Comparison of ENCODE assay signal across 19 cellular contexts in the genomic region with DNA sequence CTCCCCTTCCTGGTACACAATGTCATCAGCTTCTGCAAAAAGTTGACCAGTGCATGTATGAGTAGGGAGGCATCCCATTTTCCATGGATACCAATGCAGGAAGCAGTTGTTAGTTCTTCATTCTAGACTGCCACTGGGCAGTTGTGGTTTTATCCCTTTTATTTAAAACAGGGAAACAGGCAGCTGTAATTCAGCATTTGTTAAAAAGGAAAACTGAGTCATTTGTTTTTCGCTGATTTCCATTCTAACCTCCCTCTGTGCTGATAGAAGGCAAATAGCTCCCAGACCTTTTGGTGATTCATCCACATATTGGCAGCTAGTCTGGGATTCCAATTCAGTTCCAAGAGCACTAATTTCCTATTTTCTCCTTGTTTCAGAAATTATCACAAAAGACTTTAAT. TPM values are rescaled to one million over a fixed set of nuclear protein-coding genes. Genes with fewer than 3 reads are reported as not detected.
DNase-seq lines count a peak whose midpoint lies in the region; ATAC-seq, FAIRE-seq and TF ChIP-seq lines count a peak whose summit lies in the region.
"Had no signal": no experiment of that assay in that cellular context is flagged by ENCODE, and none has a peak within 500 bp of the region (broad histone marks: within the 10 kb centered on the region; RNA-seq: fewer than 3 reads in every experiment).

No MANE protein-coding gene starts in this region.

- DNase-seq in AG08395 (ENCODE audit: low spot score) (peak; percentile 68), IMR-90 (peak; percentile 63), dermis blood vessel endothelial cell (peak; percentile 96), lung microvascular endothelial cell (ENCODE audit: low read depth in 2 of 2) (peak; percentile 94 to 99), frontal cortex (ENCODE audit: low spot score in 2 of 2) (no peak), amniotic stem cell (lab: John Stamatoyannopoulos, UW) (no peak)
- no peak for DNase-seq in NK-92 treated with Interleukin-12 subunit alpha and Interleukin-12 subunit beta, amount 100 ng/mL, for 24 hours (lab: John Stamatoyannopoulos, UW)
- DNase-seq: activated CD4-positive, CD25-positive, alpha-beta regulatory T cell; activated naive CD4-positive, alpha-beta T cell treated with Interleukin-2 at 50 U/mL for 16 hours; cerebellar nuclear complex; GOT3; NCI-H1417 treated with DMSO at 0.1 percent for 48 hours; NCI-H446; OCI-M1; small intestine had no signal

- no peaks in the 10 kb centered on the region for H3K9me1 ChIP-seq in IMR-90 (ENCODE audit: insufficient read depth, low read length)

- no peak overlapping the region for H2BK15ac ChIP-seq in IMR-90 (ENCODE audit: low read depth, low read length)

- H3K4me1 ChIP-seq in IMR-90 (ENCODE audit: control insufficient read depth, insufficient read depth, low read length) = peaks cover 4% of the 10 kb centered on the region; the same call in 1 of the 2 replicates

- in situ Hi-C loops in IMR-90 (cut with MboI; ENCODE audit: low sequenced_read_pairs) = no loop called here

- no peaks in the 10 kb centered on the region for H3K79me1 ChIP-seq in IMR-90 (ENCODE audit: low read depth in 1 of 2, low read length in 2 of 2)

- H3K27ac ChIP-seq in IMR-90 (ENCODE audit: insufficient read depth, low read length) = no peak overlapping the region
- H3K27ac ChIP-seq: vagina had no signal

- no peak; the same call in 1 of the 2 replicates for ATAC-seq in IMR-90 (ENCODE audit: low read depth)
- ATAC-seq in HG03139 (IDR thresholded peaks at IDR 0.05; ENCODE audit: unreplicated experiment) = no peak

- H4K5ac ChIP-seq in IMR-90 (ENCODE audit: low read depth, low read length) = no peak overlapping the region

- no peak overlapping the region for H3K14ac ChIP-seq in IMR-90 (replicated peaks; ENCODE audit: low read depth, low read length)

- POLR2A ChIA-PET in IMR-90 (lab: Charles Lee; ENCODE audit: unreplicated experiment) = no interaction called here

- intact Hi-C loops in IMR-90 (cut with micrococcal nuclease) = loop anchor here (5.0 kb wide), 1 partner anchor 35 kb away; no protein-coding TSS in a partner anchor

- H2BK5ac ChIP-seq in IMR-90 (ENCODE audit: low read depth, low read length, poor library complexity, severe bottlenecking) = no peak overlapping the region

- no peak overlapping the region for H2BK20ac ChIP-seq in IMR-90 (ENCODE audit: low read depth, low read length)

- no peak overlapping the region for H2AK9ac ChIP-seq in IMR-90 (replicated peaks; ENCODE audit: low read depth, low read length, poor library complexity)

- no peak overlapping the region for H3K9ac ChIP-seq in IMR-90 (ENCODE audit: low read depth, low read length)

- no peak overlapping the region for H3K4ac ChIP-seq in IMR-90 (ENCODE audit: low read depth, low read length)

- H3K27me3 ChIP-seq in IMR-90 (ENCODE audit: control insufficient read depth, insufficient read depth, low read length) = no peaks in the 10 kb centered on the region; the same call in 1 of the 2 replicates
- H3K27me3 ChIP-seq: vagina had no signal

- H3K4me2 ChIP-seq in IMR-90 (ENCODE audit: low read depth, low read length) = no peak overlapping the region

- no peak overlapping the region for H3K56ac ChIP-seq in IMR-90 (ENCODE audit: extremely low read depth, insufficient read depth, low read length)

- no peak for TF ChIP-seq POLR2A in IMR-90 (IDR thresholded peaks at IDR 0.05; ENCODE audit: low read depth, low read length)

- TF ChIP-seq RAD21 in IMR-90 (IDR thresholded peaks at IDR 0.05; ENCODE audit: low read length) = no peak

- TF ChIP-seq CTCF in IMR-90 (conservative IDR thresholded peaks at IDR 0.05; ENCODE audit: low read depth, low read length) = no peak

- no peak overlapping the region for H3K23ac ChIP-seq in IMR-90 (ENCODE audit: low read depth, low read length)

- no peak for FAIRE-seq in frontal cortex (lab: Jason Lieb, UNC)
- FAIRE-seq: small intestine had no signal

- no peak overlapping the region for H2AFZ ChIP-seq in IMR-90 (replicated peaks; ENCODE audit: low read length, poor library complexity)

- no peak overlapping the region for H4K91ac ChIP-seq in IMR-90 (ENCODE audit: insufficient read depth, low read depth, low read length)

- no peak overlapping the region for H2AK5ac ChIP-seq in IMR-90 (ENCODE audit: low read depth, low read length)

- H3K36me3 ChIP-seq in IMR-90 (ENCODE audit: control insufficient read depth, insufficient read depth, low read length) = no peaks in the 10 kb centered on the region
- H3K36me3 ChIP-seq: vagina had no signal

- BruUV-seq in IMR-90 (replicated peaks; lab: Mats Ljungman, UMichigan) = no TSS peak

- dilution Hi-C loops in IMR-90 (cut with HindIII; ENCODE audit: low sequenced_read_pairs, unreplicated experiment) = no loop called here

- no CpG with 5 or more reads among the region's 1 CpG for WGBS in IMR-90 (ENCODE audit: extremely low coverage in 2 of 2, insufficient read length in 1 of 2), 2 experiments

- H4K20me1 ChIP-seq in IMR-90 (ENCODE audit: insufficient read depth, low read length) = no peaks in the 10 kb centered on the region

- no peak overlapping the region for H4K8ac ChIP-seq in IMR-90 (ENCODE audit: low read depth in 2 of 2, low read length in 2 of 2)

- H3K9me3 ChIP-seq in IMR-90 (ENCODE audit: control insufficient read depth, insufficient read depth, low read length) = no peaks in the 10 kb centered on the region
- H3K9me3 ChIP-seq: vagina had no signal

- H3K4me3 ChIP-seq in IMR-90 (ENCODE audit: insufficient read depth, low read depth, low read length) = no peak overlapping the region
- H3K4me3 ChIP-seq: lung, vagina had no signal

- H3K18ac ChIP-seq in IMR-90 (ENCODE audit: low read depth, low read length) = no peak overlapping the region

- no peak overlapping the region for H2BK120ac ChIP-seq in IMR-90 (ENCODE audit: low read depth, low read length)

- CTCF ChIA-PET in IMR-90 (lab: Yijun Ruan, JAX) = no interaction called here

TF ChIP-seq in IMR-90, 13 proteins besides CTCF, POLR2A, EP300 and RAD21:
- TF ChIP-seq BHLHE40 (IDR thresholded peaks at IDR 0.05; ENCODE audit: low read depth, low read length) (no peak), RCOR1 (IDR thresholded peaks at IDR 0.05; ENCODE audit: insufficient replicate concordance, low read length) (no peak), CHD1 (IDR thresholded peaks at IDR 0.05; ENCODE audit: low read depth, low read length) (no peak)
- TF ChIP-seq, protein P1, sequence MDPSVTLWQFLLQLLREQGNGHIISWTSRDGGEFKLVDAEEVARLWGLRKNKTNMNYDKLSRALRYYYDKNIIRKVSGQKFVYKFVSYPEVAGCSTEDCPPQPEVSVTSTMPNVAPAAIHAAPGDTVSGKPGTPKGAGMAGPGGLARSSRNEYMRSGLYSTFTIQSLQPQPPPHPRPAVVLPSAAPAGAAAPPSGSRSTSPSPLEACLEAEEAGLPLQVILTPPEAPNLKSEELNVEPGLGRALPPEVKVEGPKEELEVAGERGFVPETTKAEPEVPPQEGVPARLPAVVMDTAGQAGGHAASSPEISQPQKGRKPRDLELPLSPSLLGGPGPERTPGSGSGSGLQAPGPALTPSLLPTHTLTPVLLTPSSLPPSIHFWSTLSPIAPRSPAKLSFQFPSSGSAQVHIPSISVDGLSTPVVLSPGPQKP (IDR thresholded peaks at IDR 0.05; ENCODE audit: borderline replicate concordance, low read depth, low read length) = no peak

RNA-seq across cellular contexts. Expression of a gene that starts 21.1 kb away (rescaled TPM):
- total RNA-seq in IMR-90 (2012; rRNA removed) (under 0.01 TPM in 2 replicates), dermis blood vessel endothelial cell (113 and 177 TPM in 2 replicates), lung microvascular endothelial cell (60.8 and 487 TPM in 2 replicates), frontal cortex (0.82 TPM)
- polyA plus RNA-seq in IMR-90 (2012; rRNA removed) = 0.11 and 0.36 TPM in 2 replicates
- 0.01 and 0.07 TPM in 2 replicates for polyA plus RNA-seq in IMR-90 (2012; cell fraction: cytosol; rRNA removed)
- 0.40 and 0.99 TPM in 2 replicates for polyA plus RNA-seq in IMR-90 (2012; cell fraction: nucleus; rRNA removed; ENCODE audit: low replicate concordance)
- total RNA-seq: epithelial cell of proximal tubule had no signal

Comparison
In these comparisons a context has a peak if more than half of its experiments do, and no peak if none do; other contexts are left out.
1. DNase-seq: peak in AG08395 (single experiment), IMR-90 (single experiment), dermis blood vessel endothelial cell (single experiment) and lung microvascular endothelial cell (2 of 2); none in NK-92 treated with Interleukin-12 subunit alpha and Interleukin-12 subunit beta, amount 100 ng/mL, for 24 hours (single experiment), frontal cortex (0 of 2) and amniotic stem cell (single experiment).
2. RNA of a gene that starts 21.1 kb away (total RNA-seq): 60.8 to 487 TPM in lung microvascular endothelial cell and 113 to 177 TPM in dermis blood vessel endothelial cell; 0.82 TPM in frontal cortex (single experiment) and under 0.01 TPM in IMR-90; every median in the first group is over 10 times any median in the second.